Comparison of ENCODE assay signal across 28 cellular contexts in genomic region chr2:19850526-19851050, GRCh38.
"Had no signal": no experiment of that assay in that cellular context is flagged by ENCODE, and none has a peak within 500 bp of the region (broad histone marks: within the 10 kb centered on the region; RNA-seq: fewer than 3 reads in every experiment).

No MANE protein-coding gene starts in this region.

- H3K9me3 ChIP-seq: adrenal gland, breast epithelium, Peyer's patch, SJCRH30, SK-N-SH had no signal

- H3K27me3 Mint-ChIP-seq: activated CD4-positive, alpha-beta memory T cell treated with anti-CD3 and anti-CD28 coated beads, Interleukin-2, amount 10 ng/mL, durations not matched to agents 7 days and 5 days had no signal

- H3K4me1 Mint-ChIP-seq: activated CD4-positive, alpha-beta memory T cell treated with anti-CD3 and anti-CD28 coated beads, Interleukin-2, amount 10 ng/mL, durations not matched to agents 7 days and 5 days; activated CD4-positive, alpha-beta T cell treated with anti-CD3 and anti-CD28 coated beads for 36 hours; activated naive CD8-positive, alpha-beta T cell treated with anti-CD3 and anti-CD28 coated beads, Interleukin-2, amount 10 ng/mL, durations not matched to agents 7 days and 5 days had no signal

- H3K27me3 ChIP-seq: adrenal gland, breast epithelium, Peyer's patch had no signal

- H3K36me3 ChIP-seq: adrenal gland, breast epithelium, Peyer's patch, SJCRH30 had no signal

- ATAC-seq: activated CD4-positive, alpha-beta T cell treated with anti-CD3 and anti-CD28 coated beads for 36 hours had no signal

- H3K9me3 Mint-ChIP-seq: activated CD4-positive, alpha-beta memory T cell treated with anti-CD3 and anti-CD28 coated beads, Interleukin-2, amount 10 ng/mL, durations not matched to agents 7 days and 5 days had no signal

- H3K4me3 ChIP-seq: adrenal gland, breast epithelium, K562, Peyer's patch, SJCRH30 had no signal

- H3K36me3 Mint-ChIP-seq: activated naive CD8-positive, alpha-beta T cell treated with anti-CD3 and anti-CD28 coated beads, Interleukin-2, amount 10 ng/mL, durations not matched to agents 7 days and 5 days had no signal

- H3K9ac ChIP-seq: SK-N-SH had no signal

- H3K4me1 ChIP-seq: adrenal gland, breast epithelium, Peyer's patch, SJCRH30 had no signal

- H3K27ac Mint-ChIP-seq: activated CD4-positive, alpha-beta memory T cell treated with anti-CD3 and anti-CD28 coated beads, Interleukin-2, amount 10 ng/mL, durations not matched to agents 7 days and 5 days; activated CD4-positive, alpha-beta T cell treated with anti-CD3 and anti-CD28 coated beads for 36 hours; activated naive CD8-positive, alpha-beta T cell treated with anti-CD3 and anti-CD28 coated beads, Interleukin-2, amount 10 ng/mL, durations not matched to agents 7 days and 5 days had no signal

- H3K4me3 Mint-ChIP-seq: activated CD4-positive, alpha-beta memory T cell treated with anti-CD3 and anti-CD28 coated beads, Interleukin-2, amount 10 ng/mL, durations not matched to agents 7 days and 5 days; activated CD4-positive, alpha-beta T cell treated with anti-CD3 and anti-CD28 coated beads for 36 hours; activated naive CD8-positive, alpha-beta T cell treated with anti-CD3 and anti-CD28 coated beads, Interleukin-2, amount 10 ng/mL, durations not matched to agents 7 days and 5 days had no signal

- H3K4me2 ChIP-seq: SK-N-SH had no signal

- DNase-seq: activated CD4-positive, alpha-beta memory T cell treated with anti-CD3 and anti-CD28 coated beads, Interleukin-2, amount 10 ng/mL, durations not matched to agents 7 days and 5 days; activated CD4-positive, alpha-beta T cell treated with anti-CD3 and anti-CD28 coated beads for 36 hours; activated CD4-positive, alpha-beta T cell treated with anti-CD3 and anti-CD28 coated beads, Interleukin-2, amount 50 U/mL, for 1 hour; activated CD4-positive, CD25-positive, alpha-beta regulatory T cell; activated naive CD4-positive, alpha-beta T cell treated with anti-CD3 and anti-CD28 coated beads, Interleukin-2, amount 50 U/mL, for 16 hours; activated naive CD8-positive, alpha-beta T cell treated with anti-CD3 and anti-CD28 coated beads, Interleukin-2, amount 10 ng/mL, durations not matched to agents 7 days and 5 days; activated T-cell treated with anti-CD3 and anti-CD28 coated beads, Interleukin-2, amount 50 U/mL, for 1 hour; anterior cingulate cortex; Karpas-422; MM.1S; NCI-H1105; NCI-H1436; NCI-H1694 treated with DMSO at 0.1 percent for 48 hours; NCI-H2029 treated with DMSO at 0.1 percent for 48 hours; NCI-H510A treated with DMSO at 0.1 percent for 48 hours; NCI-H69; NK-92 treated with Interleukin-12 subunit alpha and Interleukin-12 subunit beta, amount 100 ng/mL, for 24 hours; OCI-M1; Peyer's patch; Right ventricle myocardium superior; SJCRH30; SK-N-SH; T-helper 1 cell had no signal

- H3K27ac ChIP-seq: adrenal gland, breast epithelium, Peyer's patch, RWPE1, SJCRH30, VCaP had no signal
